Comparison of ENCODE assay signal across 20 cellular contexts in genomic region chr17:44024271-44024663, GRCh38. TPM values are rescaled to one million over a fixed set of nuclear protein-coding genes. Genes with fewer than 3 reads are reported as not detected.
DNase-seq lines count a peak whose midpoint lies in the region; ATAC-seq, FAIRE-seq and TF ChIP-seq lines count a peak whose summit lies in the region.
"Had no signal": no experiment of that assay in that cellular context is flagged by ENCODE, and none has a peak within 500 bp of the region (broad histone marks: within the 10 kb centered on the region; RNA-seq: fewer than 3 reads in every experiment).

No MANE protein-coding gene starts in this region.

- FAIRE-seq in K562 (lab: Jason Lieb, UNC) (no peak), small intestine (lab: Jason Lieb, UNC) (no peak)
- FAIRE-seq: A204.1 had no signal

- H3K27me3 ChIP-seq in K562 (ENCODE audit: control insufficient read depth in 2 of 2, insufficient read depth in 2 of 2, low read length in 2 of 2), result no peaks in the 10 kb centered on the region
- no peaks in the 10 kb centered on the region for H3K27me3 ChIP-seq in upper lobe of left lung
- H3K27me3 ChIP-seq in small intestine (ENCODE audit: control insufficient read depth in 2 of 2, insufficient read depth in 2 of 2, low read length in 2 of 2), result no peaks in the 10 kb centered on the region
- H3K27me3 ChIP-seq: SJSA1, suprapubic skin had no signal

- peaks cover 54% of the 10 kb centered on the region for H3K36me3 Mint-ChIP-seq in activated T-cell treated with anti-CD3 and anti-CD28 coated beads, Interleukin-2, amount 50 U/mL, for 24 hours (ENCODE audit: low read depth)
- H3K36me3 Mint-ChIP-seq in activated T-cell treated with anti-CD3 and anti-CD28 coated beads, Interleukin-2, amount 50 U/mL, for 4 hours (ENCODE audit: insufficient read depth), result peaks cover 5% of the 10 kb centered on the region
- peaks cover 1% of the 10 kb centered on the region for H3K36me3 Mint-ChIP-seq in activated naive CD4-positive, alpha-beta T cell treated with anti-CD3 and anti-CD28 coated beads for 36 hours (ENCODE audit: low read depth)
- H3K36me3 Mint-ChIP-seq: natural killer cell treated with Interleukin-12 subunit alpha and Interleukin-12 subunit beta and Interleukin-15 and Interleukin-18, amount 100 ng/mL, for 72 hours had no signal

- no peaks in the 10 kb centered on the region for H4K20me1 ChIP-seq in K562 (replicated peaks; ENCODE audit: control insufficient read depth, insufficient read depth, low read length)

- H3K9me1 ChIP-seq in K562 (ENCODE audit: control insufficient read depth, insufficient read depth, low read length), result no peaks in the 10 kb centered on the region

- TF ChIP-seq POLR2A in K562 (conservative IDR thresholded peaks at IDR 0.05) (no peak), upper lobe of left lung (IDR thresholded peaks at IDR 0.05) (no peak)

- TF ChIP-seq EP300 in K562 (IDR thresholded peaks at IDR 0.05; ENCODE audit: low read length), result no peak
- no peak for TF ChIP-seq EP300 in upper lobe of left lung (IDR thresholded peaks at IDR 0.05)

- H3K79me2 ChIP-seq in K562 (ENCODE audit: control insufficient read depth, insufficient read depth, low read length), result no peaks in the 10 kb centered on the region

- H3K4me2 ChIP-seq in K562 (ENCODE audit: insufficient read depth, low read length), result no peak overlapping the region

- TF ChIP-seq CTCF in K562 (IDR thresholded peaks at IDR 0.05 in 2 of 3, conservative IDR thresholded peaks at IDR 0.05 in 1 of 3; ENCODE audit: insufficient read depth in 2 of 3, low read depth in 1 of 3, low read length in 3 of 3) (no peak), upper lobe of left lung (IDR thresholded peaks at IDR 0.05) (no peak)

- H3K4me3 Mint-ChIP-seq in activated T-cell treated with anti-CD3 and anti-CD28 coated beads, Interleukin-2, amount 50 U/mL, for 24 hours, result no peak overlapping the region
- no peak overlapping the region for H3K4me3 Mint-ChIP-seq in activated T-cell treated with anti-CD3 and anti-CD28 coated beads, Interleukin-2, amount 50 U/mL, for 4 hours
- H3K4me3 Mint-ChIP-seq in activated naive CD4-positive, alpha-beta T cell treated with anti-CD3 and anti-CD28 coated beads for 36 hours, result no peak overlapping the region
- H3K4me3 Mint-ChIP-seq: activated naive CD8-positive, alpha-beta T cell treated with anti-CD3 and anti-CD28 coated beads, Interleukin-2, amount 10 ng/mL, durations not matched to agents 7 days and 5 days; CD4-positive, alpha-beta memory T cell; IgD-negative memory B cell; natural killer cell treated with Interleukin-12 subunit alpha and Interleukin-12 subunit beta and Interleukin-15 and Interleukin-18, amount 100 ng/mL, for 72 hours had no signal

- no peak overlapping the region for H3K27ac ChIP-seq in K562 (ENCODE audit: extremely low read depth, low read depth, low read length)
- no peak overlapping the region for H3K27ac ChIP-seq in upper lobe of left lung
- H3K27ac ChIP-seq in small intestine (ENCODE audit: low read depth in 1 of 2, low read length in 1 of 2), result no peak overlapping the region
- H3K27ac ChIP-seq: lower lobe of right lung, SJSA1, suprapubic skin had no signal

- 78% methylated on average over 6 of the region's 6 CpGs for WGBS in K562 (ENCODE audit: insufficient coverage, low coverage, missing lambda C conversion rate)
- WGBS in upper lobe of left lung, 2 donors, result 76 to 94% methylated on average over 6 of the region's 6 CpGs
- WGBS in small intestine, 3 donors, result 15 to 56% (median 41%) methylated on average over 6 of the region's 6 CpGs

- no peak for ATAC-seq in activated T-cell treated with anti-CD3 and anti-CD28 coated beads, Interleukin-2, amount 50 U/mL, for 4 hours
- ATAC-seq in K562, result no peak
- peak; percentile 16 for ATAC-seq in upper lobe of left lung (ENCODE audit: low FRiP score in 2 of 2)
- ATAC-seq in HG03571 (IDR thresholded peaks at IDR 0.05; ENCODE audit: unreplicated experiment), result no peak

- peaks cover 0 to 10% of the 10 kb centered on the region in 2 experiments; a peak in 1 of 5 replicates for H3K4me1 ChIP-seq in K562 (replicated peaks in 1 of 2; ENCODE audit: control insufficient read depth in 2 of 2, insufficient read depth in 2 of 2, low read length in 2 of 2)
- no peaks in the 10 kb centered on the region for H3K4me1 ChIP-seq in upper lobe of left lung
- H3K4me1 ChIP-seq in small intestine (ENCODE audit: control insufficient read depth in 2 of 2, insufficient read depth in 1 of 2, low read depth in 1 of 2, low read length in 1 of 2), result no peaks in the 10 kb centered on the region
- H3K4me1 ChIP-seq: lower lobe of right lung, SJSA1, suprapubic skin had no signal

- H3K4me1 Mint-ChIP-seq in activated T-cell treated with anti-CD3 and anti-CD28 coated beads, Interleukin-2, amount 50 U/mL, for 24 hours (ENCODE audit: low read depth), result no peaks in the 10 kb centered on the region
- H3K4me1 Mint-ChIP-seq in activated T-cell treated with anti-CD3 and anti-CD28 coated beads, Interleukin-2, amount 50 U/mL, for 4 hours (ENCODE audit: low read depth), result no peaks in the 10 kb centered on the region
- no peaks in the 10 kb centered on the region for H3K4me1 Mint-ChIP-seq in activated naive CD4-positive, alpha-beta T cell treated with anti-CD3 and anti-CD28 coated beads for 36 hours (ENCODE audit: low read depth)

- no peak for DNase-seq in activated T-cell treated with anti-CD3 and anti-CD28 coated beads, Interleukin-2, amount 50 U/mL, for 24 hours
- no peak for DNase-seq in activated T-cell treated with anti-CD3 and anti-CD28 coated beads, Interleukin-2, amount 50 U/mL, for 4 hours
- DNase-seq in NCI-H2196 (lab: John Stamatoyannopoulos, UW; ENCODE audit: unreplicated experiment) (peak; percentile 94), K562 (ENCODE audit: extremely low read depth in 1 of 4, low spot score in 3 of 4) (no peak), upper lobe of left lung (no peak), small intestine (no peak)
- no peak for DNase-seq in activated naive CD4-positive, alpha-beta T cell treated with anti-CD3 and anti-CD28 coated beads for 36 hours
- DNase-seq: activated CD4-positive, alpha-beta T cell treated with anti-CD3 and anti-CD28 coated beads, Interleukin-2, amount 50 U/mL, for 1 hour; activated naive CD8-positive, alpha-beta T cell treated with anti-CD3 and anti-CD28 coated beads, Interleukin-2, amount 10 ng/mL, durations not matched to agents 7 days and 5 days; activated T-cell treated with anti-CD3 and anti-CD28 coated beads, Interleukin-2, amount 50 U/mL, for 1 hour; CD4-positive, alpha-beta memory T cell; foreskin melanocyte; lower lobe of right lung; NCI-H1048 had no signal

- CTCF ChIA-PET in K562 (lab: Yijun Ruan, JAX; ENCODE audit: low intra/inter-chr PET ratio), result no interaction called here
- CTCF ChIA-PET in activated naive CD4-positive, alpha-beta T cell treated with anti-CD3 and anti-CD28 coated beads for 36 hours (lab: Charles Lee), result interaction anchor here (0.6 kb wide), 1 partner anchor 18 kb away, joined by 5 read pairs; no protein-coding TSS in a partner anchor

- no peak overlapping the region for H2AFZ ChIP-seq in K562 (ENCODE audit: low read depth, low read length)

- H3K9me3 ChIP-seq in K562 (replicated peaks; ENCODE audit: control insufficient read depth, insufficient read depth, low read depth, low read length) (no peaks in the 10 kb centered on the region), upper lobe of left lung (no peaks in the 10 kb centered on the region), small intestine (ENCODE audit: control insufficient read depth, low read depth) (no peaks in the 10 kb centered on the region)
- H3K9me3 ChIP-seq: lower lobe of right lung, SJSA1, suprapubic skin had no signal

- H3K9ac ChIP-seq in K562 (ENCODE audit: insufficient read depth in 1 of 2, low read depth in 2 of 2, low read length in 2 of 2), result 0 out of 4 replicates have a peak overlapping the region, but pooled peaks of 1 of the 2 experiments have one; percentile 20

- no peak for TF ChIP-seq RAD21 in K562 (CRISPR knock-in tag; conservative IDR thresholded peaks at IDR 0.05 in 1 of 2, IDR thresholded peaks at IDR 0.05 in 1 of 2)

- no TSS peak for BruUV-seq in K562 (replicated peaks; lab: Mats Ljungman, UMichigan)

- POLR2A ChIA-PET in K562 (lab: Yijun Ruan, JAX), result interaction anchor here (0.6 to 1.0 kb wide), 3 partner anchors 116 to 529 kb away, joined by 3 read pairs; no protein-coding TSS in a partner anchor

- H3K27me3 Mint-ChIP-seq in activated T-cell treated with anti-CD3 and anti-CD28 coated beads, Interleukin-2, amount 50 U/mL, for 24 hours, result no peaks in the 10 kb centered on the region
- H3K27me3 Mint-ChIP-seq in activated T-cell treated with anti-CD3 and anti-CD28 coated beads, Interleukin-2, amount 50 U/mL, for 4 hours (ENCODE audit: low read depth), result no peaks in the 10 kb centered on the region
- no peaks in the 10 kb centered on the region for H3K27me3 Mint-ChIP-seq in activated naive CD4-positive, alpha-beta T cell treated with anti-CD3 and anti-CD28 coated beads for 36 hours (ENCODE audit: low read depth)
- H3K27me3 Mint-ChIP-seq: activated naive CD8-positive, alpha-beta T cell treated with anti-CD3 and anti-CD28 coated beads, Interleukin-2, amount 10 ng/mL, durations not matched to agents 7 days and 5 days; CD4-positive, alpha-beta memory T cell; IgD-negative memory B cell; natural killer cell treated with Interleukin-12 subunit alpha and Interleukin-12 subunit beta and Interleukin-15 and Interleukin-18, amount 100 ng/mL, for 72 hours had no signal

- in situ Hi-C loops in K562 (cut with MboI), result no loop called here

- H3K36me3 ChIP-seq in K562 (ENCODE audit: control insufficient read depth, insufficient read depth, low read length), result peaks cover 50% of the 10 kb centered on the region; the same call in 2 of the 3 replicates
- peaks cover 0 to 28% (median 8%) of the 10 kb centered on the region in 4 donors for H3K36me3 ChIP-seq in upper lobe of left lung
- H3K36me3 ChIP-seq in small intestine (ENCODE audit: control insufficient read depth in 2 of 2, insufficient read depth in 2 of 2, low read length in 2 of 2), result no peaks in the 10 kb centered on the region

- H3K9me3 Mint-ChIP-seq in activated T-cell treated with anti-CD3 and anti-CD28 coated beads, Interleukin-2, amount 50 U/mL, for 24 hours, result no peaks in the 10 kb centered on the region
- no peaks in the 10 kb centered on the region for H3K9me3 Mint-ChIP-seq in activated T-cell treated with anti-CD3 and anti-CD28 coated beads, Interleukin-2, amount 50 U/mL, for 4 hours
- no peaks in the 10 kb centered on the region for H3K9me3 Mint-ChIP-seq in activated naive CD4-positive, alpha-beta T cell treated with anti-CD3 and anti-CD28 coated beads for 36 hours
- H3K9me3 Mint-ChIP-seq: activated naive CD8-positive, alpha-beta T cell treated with anti-CD3 and anti-CD28 coated beads, Interleukin-2, amount 10 ng/mL, durations not matched to agents 7 days and 5 days; CD4-positive, alpha-beta memory T cell; IgD-negative memory B cell; natural killer cell treated with Interleukin-12 subunit alpha and Interleukin-12 subunit beta and Interleukin-15 and Interleukin-18, amount 100 ng/mL, for 72 hours had no signal

- intact Hi-C loops in K562 (cut with micrococcal nuclease), result no loop called here
- intact Hi-C loops in activated naive CD4-positive, alpha-beta T cell treated with anti-CD3 and anti-CD28 coated beads for 36 hours (cut with micrococcal nuclease), result no loop called here

- H3K4me3 ChIP-seq in K562, result no peak overlapping the region
- no peak overlapping the region for H3K4me3 ChIP-seq in upper lobe of left lung
- no peak overlapping the region for H3K4me3 ChIP-seq in small intestine (ENCODE audit: low read depth in 1 of 2, low read length in 2 of 2)
- H3K4me3 ChIP-seq: lower lobe of right lung, SJSA1, suprapubic skin had no signal

- peak overlapping the region; percentile 50 for H3K27ac Mint-ChIP-seq in activated T-cell treated with anti-CD3 and anti-CD28 coated beads, Interleukin-2, amount 50 U/mL, for 24 hours
- H3K27ac Mint-ChIP-seq in activated naive CD4-positive, alpha-beta T cell treated with anti-CD3 and anti-CD28 coated beads for 36 hours, result no peak overlapping the region
- H3K27ac Mint-ChIP-seq: activated naive CD8-positive, alpha-beta T cell treated with anti-CD3 and anti-CD28 coated beads, Interleukin-2, amount 10 ng/mL, durations not matched to agents 7 days and 5 days; natural killer cell treated with Interleukin-12 subunit alpha and Interleukin-12 subunit beta and Interleukin-15 and Interleukin-18, amount 100 ng/mL, for 72 hours had no signal

RNA-seq across cellular contexts. Expression of gene TMEM101, which starts 9.5 kb away (rescaled TPM):
- 10 to 100 TPM; 20.2 to 23.1 (median 22.5) TPM for total RNA-seq in activated T-cell treated with anti-CD3 and anti-CD28 coated beads, Interleukin-2, amount 50 U/mL, for 4 hours
- total RNA-seq in K562 (2011; cell fraction: chromatin; rRNA removed; ENCODE audit: low replicate concordance), result 29.2 and 76.2 TPM in 2 replicates
- 97.2 and 110 TPM in 2 replicates for total RNA-seq in K562 (2011; cell fraction: nucleolus; rRNA removed)
- 81.8 and 82.7 TPM in 2 replicates for total RNA-seq in K562 (2011; cell fraction: nucleoplasm; rRNA removed)
- total RNA-seq in K562 (2014; rRNA removed) (42.8 and 45.1 TPM in 2 replicates), K562 (2014; rRNA removed; fragmentation: Illumina TruSeq; extraction: Trizol) (17.8 and 22.4 TPM in 2 replicates), K562 (2015; rRNA removed; fragmentation: Illumina TruSeq; extraction: Trizol) (27.2 and 30.8 TPM in 2 replicates), K562 (2021) (35.6 and 37.8 TPM in 2 replicates), upper lobe of left lung (10 to 100 TPM; 10.5 to 36.9 (median 29.1) TPM)
- polyA plus RNA-seq in K562 (2011; rRNA removed) (35.4 and 49.7 TPM in 2 replicates), K562 (2014; fragmentation: Illumina TruSeq; extraction: Trizol) (21.2 and 31.4 TPM in 2 replicates), K562 (2014; fragmentation: Nextera tagmentation; extraction: Ambion mirVana) (100 to 1,000 TPM in 1 of 2 experiments, 10 to 100 TPM in 1; 79.4 to 110 TPM), K562 (2014; rRNA removed) (50.9 and 55.7 TPM in 2 replicates), small intestine (10 to 100 TPM; 11.3 to 47.5 (median 12.5) TPM)
- polyA plus RNA-seq in K562 (2011; cell fraction: cytosol; rRNA removed), result 81.1 and 94.4 TPM in 2 replicates
- polyA plus RNA-seq in K562 (2011; cell fraction: nucleus; rRNA removed), result 33.4 and 33.8 TPM in 2 replicates
- polyA plus RNA-seq in K562 (2012), result 39.5 and 56.3 TPM in 2 replicates
- polyA minus RNA-seq in K562 (2011; rRNA and poly(A)+ RNA removed), result 34.9 and 37.8 TPM in 2 replicates
- polyA minus RNA-seq in K562 (2011; cell fraction: cytosol; rRNA and poly(A)+ RNA removed), result 18.9 and 27.4 TPM in 2 replicates
- 13.7 and 19.7 TPM in 2 replicates for polyA minus RNA-seq in K562 (2011; cell fraction: nucleus; rRNA and poly(A)+ RNA removed)
- total RNA-seq in activated naive CD4-positive, alpha-beta T cell treated with anti-CD3 and anti-CD28 coated beads for 36 hours, result 10 to 100 TPM; 25.6 to 26.7 TPM

RNA-seq across cellular contexts. Expression of gene NAGS, which starts 19.8 kb away (rescaled TPM):
- under 1 TPM; 0.25 to 0.52 (median 0.45) TPM for total RNA-seq in activated T-cell treated with anti-CD3 and anti-CD28 coated beads, Interleukin-2, amount 50 U/mL, for 4 hours
- not detected in 2 replicates for total RNA-seq in K562 (2011; cell fraction: chromatin; rRNA removed; ENCODE audit: low replicate concordance)
- total RNA-seq in K562 (2011; cell fraction: nucleolus; rRNA removed), result not detected in 2 replicates
- not detected in 2 replicates for total RNA-seq in K562 (2011; cell fraction: nucleoplasm; rRNA removed)
- total RNA-seq in K562 (2014; rRNA removed) (not detected in 2 replicates), K562 (2014; rRNA removed; fragmentation: Illumina TruSeq; extraction: Trizol) (not detected in 2 replicates), K562 (2015; rRNA removed; fragmentation: Illumina TruSeq; extraction: Trizol) (not detected in 2 replicates), K562 (2021) (not detected in 2 replicates), upper lobe of left lung (10 to 100 TPM in 1 of 6 donors, 1 to 10 TPM in 5; 4.3 to 12.4 (median 7.0) TPM)
- polyA plus RNA-seq in K562 (2011; rRNA removed) (0.03 TPM in 1 of 2 replicates, not detected in the other), K562 (2014; fragmentation: Illumina TruSeq; extraction: Trizol) (0.10 TPM in 1 of 2 replicates, not detected in the other), K562 (2014; fragmentation: Nextera tagmentation; extraction: Ambion mirVana) (not detected), K562 (2014; rRNA removed) (0.28 TPM in 1 of 2 replicates, not detected in the other), small intestine (10 to 100 TPM; 16.8 to 58.6 (median 54.9) TPM)
- 0.12 TPM in 1 of 2 replicates, not detected in the other for polyA plus RNA-seq in K562 (2011; cell fraction: cytosol; rRNA removed)
- polyA plus RNA-seq in K562 (2011; cell fraction: nucleus; rRNA removed), result not detected in 2 replicates
- polyA plus RNA-seq in K562 (2012), result 0.10 and 0.11 TPM in 2 replicates
- not detected in 2 replicates for polyA minus RNA-seq in K562 (2011; rRNA and poly(A)+ RNA removed)
- polyA minus RNA-seq in K562 (2011; cell fraction: cytosol; rRNA and poly(A)+ RNA removed), result not detected in 2 replicates
- not detected in 2 replicates for polyA minus RNA-seq in K562 (2011; cell fraction: nucleus; rRNA and poly(A)+ RNA removed)
- under 1 TPM; 0.17 to 0.31 TPM for total RNA-seq in activated naive CD4-positive, alpha-beta T cell treated with anti-CD3 and anti-CD28 coated beads for 36 hours

RNA-seq across cellular contexts. Expression of gene LSM12, which starts 42.2 kb away (rescaled TPM):
- 10 to 100 TPM; 77.6 to 88.2 (median 85.9) TPM for total RNA-seq in activated T-cell treated with anti-CD3 and anti-CD28 coated beads, Interleukin-2, amount 50 U/mL, for 4 hours
- total RNA-seq in K562 (2011; cell fraction: chromatin; rRNA removed; ENCODE audit: low replicate concordance), result 48.1 and 49.0 TPM in 2 replicates
- 32.9 and 33.7 TPM in 2 replicates for total RNA-seq in K562 (2011; cell fraction: nucleolus; rRNA removed)
- 64.8 and 108 TPM in 2 replicates for total RNA-seq in K562 (2011; cell fraction: nucleoplasm; rRNA removed)
- total RNA-seq in K562 (2014; rRNA removed) (53.0 and 71.1 TPM in 2 replicates), K562 (2014; rRNA removed; fragmentation: Illumina TruSeq; extraction: Trizol) (78.4 and 82.8 TPM in 2 replicates), K562 (2015; rRNA removed; fragmentation: Illumina TruSeq; extraction: Trizol) (95.0 and 102 TPM in 2 replicates), K562 (2021) (104 and 108 TPM in 2 replicates), upper lobe of left lung (10 to 100 TPM; 14.8 to 38.3 (median 33.6) TPM)
- polyA plus RNA-seq in K562 (2011; rRNA removed) (66.3 and 82.2 TPM in 2 replicates), K562 (2014; fragmentation: Illumina TruSeq; extraction: Trizol) (98.5 and 124 TPM in 2 replicates), K562 (2014; fragmentation: Nextera tagmentation; extraction: Ambion mirVana) (100 to 1,000 TPM in 1 of 2 experiments, 10 to 100 TPM in 1; 89.3 to 258 TPM), K562 (2014; rRNA removed) (70.0 and 80.9 TPM in 2 replicates), small intestine (10 to 100 TPM; 24.8 to 36.4 (median 26.5) TPM)
- polyA plus RNA-seq in K562 (2011; cell fraction: cytosol; rRNA removed), result 56.4 and 75.0 TPM in 2 replicates
- polyA plus RNA-seq in K562 (2011; cell fraction: nucleus; rRNA removed), result 32.9 and 38.2 TPM in 2 replicates
- 40.9 and 63.3 TPM in 2 replicates for polyA plus RNA-seq in K562 (2012)
- polyA minus RNA-seq in K562 (2011; rRNA and poly(A)+ RNA removed), result 133 and 173 TPM in 2 replicates
- 44.4 and 52.5 TPM in 2 replicates for polyA minus RNA-seq in K562 (2011; cell fraction: cytosol; rRNA and poly(A)+ RNA removed)
- 11.3 and 24.1 TPM in 2 replicates for polyA minus RNA-seq in K562 (2011; cell fraction: nucleus; rRNA and poly(A)+ RNA removed)
- total RNA-seq in activated naive CD4-positive, alpha-beta T cell treated with anti-CD3 and anti-CD28 coated beads for 36 hours, result 10 to 100 TPM; 79.8 to 83.9 TPM

RNA-seq across cellular contexts. Expression of gene G6PC3, which starts 46.3 kb away (rescaled TPM):
- 10 to 100 TPM; 24.7 to 28.4 (median 24.9) TPM for total RNA-seq in activated T-cell treated with anti-CD3 and anti-CD28 coated beads, Interleukin-2, amount 50 U/mL, for 4 hours
- 33.6 and 98.9 TPM in 2 replicates for total RNA-seq in K562 (2011; cell fraction: chromatin; rRNA removed; ENCODE audit: low replicate concordance)
- 135 and 137 TPM in 2 replicates for total RNA-seq in K562 (2011; cell fraction: nucleolus; rRNA removed)
- total RNA-seq in K562 (2011; cell fraction: nucleoplasm; rRNA removed), result 99.2 and 101 TPM in 2 replicates
- total RNA-seq in K562 (2014; rRNA removed) (31.1 and 37.6 TPM in 2 replicates), K562 (2014; rRNA removed; fragmentation: Illumina TruSeq; extraction: Trizol) (11.4 and 11.6 TPM in 2 replicates), K562 (2015; rRNA removed; fragmentation: Illumina TruSeq; extraction: Trizol) (24.1 and 26.8 TPM in 2 replicates), K562 (2021) (41.9 and 47.4 TPM in 2 replicates), upper lobe of left lung (10 to 100 TPM; 16.8 to 63.0 (median 33.8) TPM)
- polyA plus RNA-seq in K562 (2011; rRNA removed) (46.6 and 55.1 TPM in 2 replicates), K562 (2014; fragmentation: Illumina TruSeq; extraction: Trizol) (49.5 and 60.5 TPM in 2 replicates), K562 (2014; fragmentation: Nextera tagmentation; extraction: Ambion mirVana) (10 to 100 TPM; 10.4 to 14.8 TPM), K562 (2014; rRNA removed) (56.3 and 57.8 TPM in 2 replicates), small intestine (10 to 100 TPM; 17.6 to 69.2 (median 23.0) TPM)
- polyA plus RNA-seq in K562 (2011; cell fraction: cytosol; rRNA removed), result 121 and 218 TPM in 2 replicates
- polyA plus RNA-seq in K562 (2011; cell fraction: nucleus; rRNA removed), result 51.8 and 71.7 TPM in 2 replicates
- 62.0 and 81.3 TPM in 2 replicates for polyA plus RNA-seq in K562 (2012)
- polyA minus RNA-seq in K562 (2011; rRNA and poly(A)+ RNA removed), result 31.6 and 48.8 TPM in 2 replicates
- 44.7 and 61.0 TPM in 2 replicates for polyA minus RNA-seq in K562 (2011; cell fraction: cytosol; rRNA and poly(A)+ RNA removed)
- 24.7 and 25.6 TPM in 2 replicates for polyA minus RNA-seq in K562 (2011; cell fraction: nucleus; rRNA and poly(A)+ RNA removed)
- 10 to 100 TPM; 15.9 to 19.4 TPM for total RNA-seq in activated naive CD4-positive, alpha-beta T cell treated with anti-CD3 and anti-CD28 coated beads for 36 hours

Comparison
In these comparisons a context has a peak if more than half of its experiments do, and no peak if none do; other contexts are left out.
1. ATAC-seq: peak in upper lobe of left lung (2 of 2); none in activated T-cell treated with anti-CD3 and anti-CD28 coated beads, Interleukin-2, amount 50 U/mL, for 4 hours (0 of 2), K562 (single experiment) and HG03571 (single experiment).